Comparison of ENCODE assay signal across 1 cellular context in the genomic region with DNA sequence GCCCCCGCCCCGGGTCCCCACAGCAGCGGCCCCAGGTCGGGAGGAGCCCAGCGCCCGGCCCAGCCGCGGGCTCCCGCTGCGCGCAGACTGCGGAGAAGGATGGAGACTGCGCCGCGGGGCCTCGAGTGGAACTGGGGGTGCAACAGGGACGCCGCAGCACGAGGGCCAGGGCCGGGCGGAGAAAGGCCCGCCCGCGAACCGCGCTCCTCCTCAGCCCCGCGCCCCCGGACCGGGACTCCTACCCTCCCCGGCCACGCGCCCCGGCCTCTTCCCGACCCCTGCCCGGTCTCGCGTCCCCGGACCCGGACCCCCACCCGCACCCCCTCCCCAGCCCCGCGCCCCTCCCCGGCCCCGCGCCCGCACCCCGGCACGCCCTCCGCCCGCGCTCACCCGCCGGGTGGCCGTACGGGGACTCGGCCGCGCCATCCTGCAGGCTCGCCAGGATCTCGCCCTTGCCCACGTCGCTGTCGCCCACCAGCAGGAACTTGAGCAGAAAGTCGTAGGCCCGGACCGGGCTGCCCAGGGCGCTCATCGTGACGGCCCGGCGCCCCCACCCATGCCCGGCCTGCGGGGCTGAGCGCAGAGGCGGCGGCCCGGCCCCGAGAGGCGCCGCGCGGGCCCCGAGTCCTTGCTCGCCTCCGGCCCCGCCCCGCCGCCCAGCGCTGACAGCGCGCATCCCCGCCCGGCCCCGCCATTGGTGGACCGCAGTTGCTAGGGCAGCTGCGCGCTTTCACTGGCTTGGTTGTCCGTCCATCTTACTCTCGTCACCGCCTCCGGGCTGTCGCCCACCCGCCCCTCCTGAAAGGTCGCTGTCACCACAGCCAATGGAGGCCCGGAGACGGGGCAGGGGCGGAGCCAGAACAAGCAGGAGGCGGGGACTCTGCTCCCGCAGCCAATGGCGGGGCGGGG.
TF ChIP-seq lines count a peak whose summit lies in the region.

Gene RAB40B, minus strand, starts transcription at position 634 of the 909 bp plus-strand sequence. Its CDS starts 102 bp downstream, at position 532.

TF ChIP-seq in HepG2, 621 proteins besides CTCF, POLR2A, EP300 and RAD21 (continued from another document and continues in another):
- TF ChIP-seq TRAFD1 (CRISPR knock-in tag; IDR thresholded peaks at IDR 0.05; ENCODE audit: borderline replicate concordance) = no peak
- no peak for TF ChIP-seq SMAD1 (CRISPR knock-in tag; IDR thresholded peaks at IDR 0.05; ENCODE audit: borderline replicate concordance, low read depth)
- TF ChIP-seq, protein P1, sequence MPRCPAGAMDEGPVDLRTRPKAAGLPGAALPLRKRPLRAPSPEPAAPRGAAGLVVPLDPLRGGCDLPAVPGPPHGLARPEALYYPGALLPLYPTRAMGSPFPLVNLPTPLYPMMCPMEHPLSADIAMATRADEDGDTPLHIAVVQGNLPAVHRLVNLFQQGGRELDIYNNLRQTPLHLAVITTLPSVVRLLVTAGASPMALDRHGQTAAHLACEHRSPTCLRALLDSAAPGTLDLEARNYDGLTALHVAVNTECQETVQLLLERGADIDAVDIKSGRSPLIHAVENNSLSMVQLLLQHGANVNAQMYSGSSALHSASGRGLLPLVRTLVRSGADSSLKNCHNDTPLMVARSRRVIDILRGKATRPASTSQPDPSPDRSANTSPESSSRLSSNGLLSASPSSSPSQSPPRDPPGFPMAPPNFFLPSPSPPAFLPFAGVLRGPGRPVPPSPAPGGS (CRISPR knock-in tag; IDR thresholded peaks at IDR 0.05) = no peak; the same call in 1 of the 2 replicates
- no peak for TF ChIP-seq MLXIP (CRISPR knock-in tag; IDR thresholded peaks at IDR 0.05; ENCODE audit: borderline replicate concordance)
- no peak for TF ChIP-seq ZFP82 (CRISPR knock-in tag; IDR thresholded peaks at IDR 0.05; ENCODE audit: borderline replicate concordance)
- TF ChIP-seq IRX3 (CRISPR knock-in tag; IDR thresholded peaks at IDR 0.05; ENCODE audit: borderline replicate concordance, low read depth) = peak; percentile 61; the same call in 1 of the 2 replicates
- no peak for TF ChIP-seq RAD51 (IDR thresholded peaks at IDR 0.05; ENCODE audit: borderline replicate concordance)
- no peak for TF ChIP-seq SRSF1 (optimal IDR thresholded peaks at IDR 0.05; ENCODE audit: low read depth, low read length)
- no peak for TF ChIP-seq MED13 (CRISPR knock-in tag; IDR thresholded peaks at IDR 0.05)
- TF ChIP-seq ZNF672 (CRISPR knock-in tag; IDR thresholded peaks at IDR 0.05) = no peak
- no peak for TF ChIP-seq ATAD3A (CRISPR knock-in tag; IDR thresholded peaks at IDR 0.05)
- TF ChIP-seq ZNF577 (CRISPR knock-in tag; IDR thresholded peaks at IDR 0.05; ENCODE audit: borderline replicate concordance, low read depth) = no peak
- TF ChIP-seq ZNF33B (CRISPR knock-in tag; IDR thresholded peaks at IDR 0.05) = no peak
- no peak for TF ChIP-seq RELA (CRISPR knock-in tag; IDR thresholded peaks at IDR 0.05)
- peak; percentile 78 for TF ChIP-seq ZFY (CRISPR knock-in tag; IDR thresholded peaks at IDR 0.05)
- no peak for TF ChIP-seq ZNF136 (CRISPR knock-in tag; IDR thresholded peaks at IDR 0.05; ENCODE audit: low read depth)
- no peak for TF ChIP-seq ZNF460 (CRISPR knock-in tag; IDR thresholded peaks at IDR 0.05; ENCODE audit: borderline replicate concordance)
- no peak for TF ChIP-seq ZBTB1 (CRISPR knock-in tag; IDR thresholded peaks at IDR 0.05; ENCODE audit: borderline replicate concordance)
- TF ChIP-seq, protein P2, sequence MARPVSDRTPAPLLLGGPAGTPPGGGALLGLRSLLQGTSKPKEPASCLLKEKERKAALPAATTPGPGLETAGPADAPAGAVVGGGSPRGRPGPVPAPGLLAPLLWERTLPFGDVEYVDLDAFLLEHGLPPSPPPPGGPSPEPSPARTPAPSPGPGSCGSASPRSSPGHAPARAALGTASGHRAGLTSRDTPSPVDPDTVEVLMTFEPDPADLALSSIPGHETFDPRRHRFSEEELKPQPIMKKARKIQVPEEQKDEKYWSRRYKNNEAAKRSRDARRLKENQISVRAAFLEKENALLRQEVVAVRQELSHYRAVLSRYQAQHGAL (CRISPR knock-in tag; IDR thresholded peaks at IDR 0.05; ENCODE audit: not compliant biosample characterization) = no peak
- 0 out of 2 replicates have a peak, but pooled peaks have one; percentile 11 for TF ChIP-seq ARNT2 (CRISPR knock-in tag; IDR thresholded peaks at IDR 0.05; ENCODE audit: low read depth)
- TF ChIP-seq CREB1 (IDR thresholded peaks at IDR 0.05) = peak; percentile 93
- no peak; the same call in 1 of the 2 replicates for TF ChIP-seq CREB1 (CRISPR knock-in tag; IDR thresholded peaks at IDR 0.05)
- TF ChIP-seq THAP11 (CRISPR knock-in tag; IDR thresholded peaks at IDR 0.05) = peak; percentile 38; the same call in 1 of the 2 replicates
- no peak for TF ChIP-seq SYNCRIP (IDR thresholded peaks at IDR 0.05; ENCODE audit: insufficient read depth, low read depth, low read length)
- no peak; the same call in 1 of the 2 replicates for TF ChIP-seq ZNF232 (CRISPR knock-in tag; IDR thresholded peaks at IDR 0.05; ENCODE audit: borderline replicate concordance)
- no peak for TF ChIP-seq MAFG (CRISPR knock-in tag; IDR thresholded peaks at IDR 0.05)
- TF ChIP-seq, protein P3, sequence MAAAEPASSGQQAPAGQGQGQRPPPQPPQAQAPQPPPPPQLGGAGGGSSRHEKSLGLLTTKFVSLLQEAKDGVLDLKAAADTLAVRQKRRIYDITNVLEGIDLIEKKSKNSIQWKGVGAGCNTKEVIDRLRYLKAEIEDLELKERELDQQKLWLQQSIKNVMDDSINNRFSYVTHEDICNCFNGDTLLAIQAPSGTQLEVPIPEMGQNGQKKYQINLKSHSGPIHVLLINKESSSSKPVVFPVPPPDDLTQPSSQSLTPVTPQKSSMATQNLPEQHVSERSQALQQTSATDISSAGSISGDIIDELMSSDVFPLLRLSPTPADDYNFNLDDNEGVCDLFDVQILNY (CRISPR knock-in tag; conservative IDR thresholded peaks at IDR 0.05) = no peak
- TF ChIP-seq ERF (CRISPR knock-in tag; IDR thresholded peaks at IDR 0.05) = no peak
- TF ChIP-seq ZBTB10 (CRISPR knock-in tag; IDR thresholded peaks at IDR 0.05; ENCODE audit: borderline replicate concordance) = peak; percentile 60; the same call in 1 of the 2 replicates
- TF ChIP-seq PCBP2 (optimal IDR thresholded peaks at IDR 0.05; ENCODE audit: low read depth, low read length, poor library complexity, severe bottlenecking) = no peak
- no peak for TF ChIP-seq GTF3A (CRISPR knock-in tag; conservative IDR thresholded peaks at IDR 0.05)
- TF ChIP-seq ZNF362 (CRISPR knock-in tag; IDR thresholded peaks at IDR 0.05; ENCODE audit: borderline replicate concordance) = no peak
- TF ChIP-seq NFIC (IDR thresholded peaks at IDR 0.05; ENCODE audit: low read length) = no peak
- no peak for TF ChIP-seq KLF9 (CRISPR knock-in tag; IDR thresholded peaks at IDR 0.05; ENCODE audit: low read depth)
- TF ChIP-seq CREBL2 (CRISPR knock-in tag; IDR thresholded peaks at IDR 0.05; ENCODE audit: borderline replicate concordance) = no peak
- peak; percentile 48; the same call in 1 of the 2 replicates for TF ChIP-seq SP1 (IDR thresholded peaks at IDR 0.05)
- TF ChIP-seq SP1 (CRISPR knock-in tag; IDR thresholded peaks at IDR 0.05) = peak; percentile 95
- no peak for TF ChIP-seq ZNF292 (CRISPR knock-in tag; IDR thresholded peaks at IDR 0.05; ENCODE audit: borderline replicate concordance, low read depth)
- TF ChIP-seq NPAS2 (CRISPR knock-in tag; IDR thresholded peaks at IDR 0.05; ENCODE audit: borderline replicate concordance) = no peak
- no peak for TF ChIP-seq ZNF703 (CRISPR knock-in tag; IDR thresholded peaks at IDR 0.05; ENCODE audit: borderline replicate concordance)
- TF ChIP-seq ZSCAN22 (CRISPR knock-in tag; IDR thresholded peaks at IDR 0.05) = no peak
- TF ChIP-seq ZNF354B (CRISPR knock-in tag; IDR thresholded peaks at IDR 0.05) = no peak
- TF ChIP-seq ZNF839 (CRISPR knock-in tag; IDR thresholded peaks at IDR 0.05; ENCODE audit: borderline replicate concordance) = no peak
- no peak for TF ChIP-seq SSRP1 (CRISPR knock-in tag; IDR thresholded peaks at IDR 0.05)
- no peak for TF ChIP-seq TMF1 (CRISPR knock-in tag; IDR thresholded peaks at IDR 0.05; ENCODE audit: low read depth)
- no peak for TF ChIP-seq KDM6A (CRISPR knock-in tag; IDR thresholded peaks at IDR 0.05; ENCODE audit: low read depth)
- TF ChIP-seq ATM (IDR thresholded peaks at IDR 0.05; ENCODE audit: borderline replicate concordance) = no peak
- TF ChIP-seq ZFP36 (IDR thresholded peaks at IDR 0.05; ENCODE audit: borderline replicate concordance, low read depth, low read length, partially characterized antibody) = no peak
- TF ChIP-seq BORCS8-MEF2B (CRISPR knock-in tag; IDR thresholded peaks at IDR 0.05) = peak; percentile 5; the same call in 1 of the 2 replicates
- no peak for TF ChIP-seq ZNF224 (CRISPR knock-in tag; IDR thresholded peaks at IDR 0.05)
- TF ChIP-seq IRF2 (CRISPR knock-in tag; IDR thresholded peaks at IDR 0.05) = no peak
